In genomic region chr2:227783404-227784138, GRCh38 we compare ENCODE assay signal across 9 cellular contexts. TPM values are rescaled to one million over a fixed set of nuclear protein-coding genes. Genes with fewer than 3 reads are reported as not detected.
DNase-seq lines count a peak whose midpoint lies in the region; ATAC-seq and TF ChIP-seq lines count a peak whose summit lies in the region.
"Had no signal": no experiment of that assay in that cellular context is flagged by ENCODE, and none has a peak within 500 bp of the region (broad histone marks: within the 10 kb centered on the region; RNA-seq: fewer than 3 reads in every experiment).

No MANE protein-coding gene starts in this region.

- TF ChIP-seq CTCF in left ventricle myocardium inferior (IDR thresholded peaks at IDR 0.05; ENCODE audit: borderline replicate concordance) = no peak

- no peaks in the 10 kb centered on the region for H3K9me3 ChIP-seq in left ventricle myocardium inferior (replicated peaks)

- peak overlapping the region; percentile 32 for H3K27ac ChIP-seq in caudate nucleus (ENCODE audit: low read depth, low read length)
- no peak overlapping the region for H3K27ac ChIP-seq in left ventricle myocardium inferior (replicated peaks)

- DNase-seq in COLO829 (ENCODE audit: low spot score) = peak; percentile 22
- no peak for DNase-seq in caudate nucleus (lab: John Stamatoyannopoulos, UW)
- no peak for DNase-seq in occipital lobe (lab: John Stamatoyannopoulos, UW)
- DNase-seq in left ventricle myocardium inferior = no peak
- DNase-seq in DMS153 treated with DMSO at 0.1 percent for 48 hours (lab: John Stamatoyannopoulos, UW; ENCODE audit: unreplicated experiment) = no peak
- DNase-seq in NCI-H187 (lab: John Stamatoyannopoulos, UW) = no peak

- no peak overlapping the region for H3K4me3 ChIP-seq in left ventricle myocardium inferior

- ATAC-seq in GM19397 (IDR thresholded peaks at IDR 0.05; ENCODE audit: unreplicated experiment) (peak; percentile 99), HG03342 (IDR thresholded peaks at IDR 0.05; ENCODE audit: unreplicated experiment) (peak; percentile 99)

- intact Hi-C loops in left ventricle myocardium inferior (cut with micrococcal nuclease) = no loop called here

- no peaks in the 10 kb centered on the region for H3K4me1 ChIP-seq in left ventricle myocardium inferior

- peaks cover 26% of the 10 kb centered on the region for H3K27me3 ChIP-seq in left ventricle myocardium inferior (ENCODE audit: low read depth)

- no peaks in the 10 kb centered on the region for H3K36me3 ChIP-seq in left ventricle myocardium inferior

RNA-seq across cellular contexts. Expression of gene CCL20, which starts 30.1 kb away (rescaled TPM):
- total RNA-seq in occipital lobe = not detected
- total RNA-seq in left ventricle myocardium inferior = not detected

RNA-seq across cellular contexts. Expression of gene SCYGR8, which starts 37.9 kb away (rescaled TPM):
- total RNA-seq in occipital lobe = not detected
- total RNA-seq in left ventricle myocardium inferior = not detected
- total RNA-seq: fibroblast of villous mesenchyme had no signal

RNA-seq across cellular contexts. Expression of gene SCYGR7, which starts 55.4 kb away (rescaled TPM):
- total RNA-seq in occipital lobe = not detected
- not detected for total RNA-seq in left ventricle myocardium inferior
- total RNA-seq: fibroblast of villous mesenchyme had no signal

RNA-seq across cellular contexts. Expression of gene SCYGR6, which starts 59.0 kb away (rescaled TPM):
- total RNA-seq in occipital lobe = not detected
- not detected for total RNA-seq in left ventricle myocardium inferior
- total RNA-seq: fibroblast of villous mesenchyme had no signal
